Comparison of ENCODE assay signal across 16 cellular contexts in the genomic region with DNA sequence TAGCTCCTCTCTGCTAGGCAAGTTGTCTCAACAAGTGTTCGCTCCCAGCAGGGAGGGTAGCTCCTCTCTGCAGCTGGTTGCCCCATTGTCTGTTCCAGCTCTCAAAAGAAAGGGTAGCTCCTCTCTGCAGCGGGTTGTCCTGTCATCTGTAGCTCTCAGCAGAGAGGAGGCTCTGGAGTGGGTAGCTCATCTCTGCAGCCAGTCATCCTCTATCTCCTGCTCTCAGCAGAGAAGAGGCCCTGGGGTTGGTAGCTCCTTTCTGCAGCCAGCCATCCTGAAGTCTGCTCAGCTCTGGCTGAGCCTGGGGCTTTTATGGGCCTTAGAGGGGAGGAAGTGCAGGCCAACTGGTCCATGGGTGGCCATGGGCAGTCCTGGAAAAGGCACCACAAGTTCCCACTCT.
DNase-seq lines count a peak whose midpoint lies in the region; TF ChIP-seq lines count a peak whose summit lies in the region.
"Had no signal": no experiment of that assay in that cellular context is flagged by ENCODE, and none has a peak within 500 bp of the region (broad histone marks: within the 10 kb centered on the region; RNA-seq: fewer than 3 reads in every experiment).

No MANE protein-coding gene starts in this region.

- no peak overlapping the region for H3K4me3 ChIP-seq in esophagus muscularis mucosa
- H3K4me3 ChIP-seq: GM23338 had no signal

- intact Hi-C loops in activated naive CD4-positive, alpha-beta T cell treated with anti-CD3 and anti-CD28 coated beads for 36 hours (cut with micrococcal nuclease) = no loop called here
- intact Hi-C loops in esophagus muscularis mucosa (cut with DNase I) = no loop called here

- TF ChIP-seq CTCF in esophagus muscularis mucosa (IDR thresholded peaks at IDR 0.05) = no peak
- no peak for TF ChIP-seq CTCF in osteocyte (IDR thresholded peaks at IDR 0.05)

- H3K9me3 ChIP-seq in esophagus muscularis mucosa = peaks cover 0 to 23% (median 14%) of the 10 kb centered on the region in 4 donors

- no peak for TF ChIP-seq POLR2A in esophagus muscularis mucosa (IDR thresholded peaks at IDR 0.05; ENCODE audit: low read depth)

- H3K9me3 Mint-ChIP-seq in activated naive CD4-positive, alpha-beta T cell treated with anti-CD3 and anti-CD28 coated beads for 36 hours = peaks cover 29% of the 10 kb centered on the region
- peaks cover 18% of the 10 kb centered on the region for H3K9me3 Mint-ChIP-seq in osteocyte (ENCODE audit: unreplicated experiment)

- no peak overlapping the region for H3K27ac Mint-ChIP-seq in activated naive CD4-positive, alpha-beta T cell treated with anti-CD3 and anti-CD28 coated beads for 36 hours
- H3K27ac Mint-ChIP-seq in osteocyte (ENCODE audit: unreplicated experiment) = no peak overlapping the region
- H3K27ac Mint-ChIP-seq: GM23338, H9, HFFc6 had no signal

- no peaks in the 10 kb centered on the region for H3K4me1 ChIP-seq in esophagus muscularis mucosa

- CTCF ChIA-PET in activated naive CD4-positive, alpha-beta T cell treated with anti-CD3 and anti-CD28 coated beads for 36 hours (lab: Charles Lee) = no interaction called here

- H3K27ac ChIP-seq in esophagus muscularis mucosa (replicated peaks in 1 of 4) = no peak overlapping the region

- H3K36me3 ChIP-seq in esophagus muscularis mucosa = no peaks in the 10 kb centered on the region

- WGBS in esophagus muscularis mucosa = 96% methylated on average over 2 of the region's 2 CpGs

- peaks cover 3% of the 10 kb centered on the region for H3K27me3 Mint-ChIP-seq in activated naive CD4-positive, alpha-beta T cell treated with anti-CD3 and anti-CD28 coated beads for 36 hours (ENCODE audit: low read depth)
- H3K27me3 Mint-ChIP-seq in osteocyte (ENCODE audit: unreplicated experiment) = peaks cover 6% of the 10 kb centered on the region
- H3K27me3 Mint-ChIP-seq: CD4-positive, alpha-beta memory T cell had no signal

- H3K36me3 Mint-ChIP-seq in activated naive CD4-positive, alpha-beta T cell treated with anti-CD3 and anti-CD28 coated beads for 36 hours (ENCODE audit: low read depth) = peaks cover 12% of the 10 kb centered on the region
- peaks cover 5% of the 10 kb centered on the region for H3K36me3 Mint-ChIP-seq in osteocyte (ENCODE audit: unreplicated experiment)

- no peak for TF ChIP-seq EP300 in esophagus muscularis mucosa (IDR thresholded peaks at IDR 0.05)

- peak; percentile 18 for DNase-seq in activated naive CD4-positive, alpha-beta T cell treated with anti-CD3 and anti-CD28 coated beads for 36 hours
- DNase-seq in activated naive CD4-positive, alpha-beta T cell treated with Interleukin-2 at 50 U/mL for 16 hours = no peak
- DNase-seq in OCI-M1 (lab: John Stamatoyannopoulos, UW) (peak; percentile 19), esophagus muscularis mucosa (ENCODE audit: extremely low spot score) (peak; percentile 68), osteocyte (ENCODE audit: extremely low spot score, unreplicated experiment) (no peak), NCI-H748 treated with DMSO at 0.1 percent for 48 hours (lab: John Stamatoyannopoulos, UW) (no peak)
- DNase-seq: C1 segment of cervical spinal cord; Calu3; CD4-positive, alpha-beta memory T cell; COR-L47; DMS79; EL; GDM1; H9; HFFc6 had no signal

- H3K4me1 Mint-ChIP-seq in activated naive CD4-positive, alpha-beta T cell treated with anti-CD3 and anti-CD28 coated beads for 36 hours (ENCODE audit: low read depth) = peaks cover 22% of the 10 kb centered on the region
- H3K4me1 Mint-ChIP-seq in osteocyte (ENCODE audit: unreplicated experiment) = no peaks in the 10 kb centered on the region
- H3K4me1 Mint-ChIP-seq: GM23338, H9 had no signal

- no peaks in the 10 kb centered on the region for H3K27me3 ChIP-seq in esophagus muscularis mucosa

- H3K4me3 Mint-ChIP-seq in activated naive CD4-positive, alpha-beta T cell treated with anti-CD3 and anti-CD28 coated beads for 36 hours = no peak overlapping the region
- no peak overlapping the region for H3K4me3 Mint-ChIP-seq in osteocyte (ENCODE audit: unreplicated experiment)
- H3K4me3 Mint-ChIP-seq: GM23338, H9, HFFc6 had no signal

Comparison
In these comparisons a context has a peak if more than half of its experiments do, and no peak if none do; other contexts are left out.
1. DNase-seq: peak in activated naive CD4-positive, alpha-beta T cell treated with anti-CD3 and anti-CD28 coated beads for 36 hours (single experiment), OCI-M1 (single experiment) and esophagus muscularis mucosa (single experiment); none in activated naive CD4-positive, alpha-beta T cell treated with Interleukin-2 at 50 U/mL for 16 hours (single experiment), osteocyte (single experiment) and NCI-H748 treated with DMSO at 0.1 percent for 48 hours (single experiment).